Comparison of ENCODE assay signal across 10 cellular contexts in genomic region chr2:216634317-216635148, GRCh38. TPM values are rescaled to one million over a fixed set of nuclear protein-coding genes. Genes with fewer than 3 reads are reported as not detected.
A peak's percentile ranks its signal among the peaks of the same experiment; 100 is the strongest.
DNase-seq lines count a peak whose midpoint lies in the region; ATAC-seq and TF ChIP-seq lines count a peak whose summit lies in the region.
"Had no signal": no experiment of that assay in that cellular context is flagged by ENCODE, and none has a peak within 500 bp of the region (broad histone marks: within the 10 kb centered on the region; RNA-seq: fewer than 3 reads in every experiment).

No MANE protein-coding gene starts in this region.

- H3K9ac ChIP-seq in mesendoderm (ENCODE audit: low read length), result peak overlapping the region; percentile 80

- no peak for TF ChIP-seq CTCF in astrocyte of the cerebellum (IDR thresholded peaks at IDR 0.05; ENCODE audit: low read depth, low read length, missing control alignments)
- TF ChIP-seq CTCF in vagina (IDR thresholded peaks at IDR 0.05), result no peak

- H3K4me3 ChIP-seq in astrocyte of the cerebellum (ENCODE audit: low read depth, low read length) (peak overlapping the region; percentile 55), mesendoderm (ENCODE audit: low read length) (peak overlapping the region; percentile 68), vagina (peak overlapping the region; percentile 58 to 90)

- peak overlapping the region; percentile 51 for H3K23ac ChIP-seq in mesendoderm (ENCODE audit: low read length)

- H3K18ac ChIP-seq in mesendoderm (ENCODE audit: low read length), result peak overlapping the region; percentile 91

- peaks cover 12% of the 10 kb centered on the region for H3K4me1 ChIP-seq in mesendoderm (ENCODE audit: control insufficient read depth, low read depth, low read length)
- peaks cover 36% of the 10 kb centered on the region for H3K4me1 ChIP-seq in vagina

- peak overlapping the region; percentile 84 for H3K4ac ChIP-seq in mesendoderm (ENCODE audit: low read depth, low read length)

- H2BK15ac ChIP-seq in mesendoderm (replicated peaks; ENCODE audit: low read depth), result no peak overlapping the region

- H3K27ac ChIP-seq in mesendoderm (ENCODE audit: low read depth, low read length) (peak overlapping the region; percentile 38), vagina (peak overlapping the region; percentile 27)

- H3K27me3 ChIP-seq in mesendoderm (ENCODE audit: insufficient read depth, low read length, poor library complexity) (no peaks in the 10 kb centered on the region), vagina (no peaks in the 10 kb centered on the region)

- H3K79me2 ChIP-seq in mesendoderm (ENCODE audit: control insufficient read depth, insufficient read depth, low read length), result peaks cover 11% of the 10 kb centered on the region

- peak overlapping the region; percentile 81 for H3K56ac ChIP-seq in mesendoderm (ENCODE audit: low read length)

- H3K4me2 ChIP-seq in mesendoderm (ENCODE audit: low read length), result peak overlapping the region; percentile 85

- no peak overlapping the region for H2BK120ac ChIP-seq in mesendoderm (ENCODE audit: low read depth, low read length)

- no peak for TF ChIP-seq POLR2A in vagina (IDR thresholded peaks at IDR 0.05)

- intact Hi-C loops in Right ventricle myocardium inferior (cut with DNase I) (loop anchor here (10.0 kb wide), 1 partner anchor 60 kb away; no protein-coding TSS in a partner anchor), left cardiac atrium (cut with DNase I) (no loop called here), vagina (cut with DNase I) (no loop called here)

- H2AK5ac ChIP-seq in mesendoderm (ENCODE audit: low read length), result no peak overlapping the region

- no peak overlapping the region for H4K5ac ChIP-seq in mesendoderm (ENCODE audit: low read length)

- no CpG with 5 or more reads among the region's 24 CpGs for WGBS in mesendoderm (ENCODE audit: extremely low coverage, insufficient coverage, low lambda C conversion rate)

- no peaks in the 10 kb centered on the region for H3K9me3 ChIP-seq in vagina

- H3K36me3 ChIP-seq in mesendoderm (ENCODE audit: control insufficient read depth, insufficient read depth, low read length) (no peaks in the 10 kb centered on the region), vagina (no peaks in the 10 kb centered on the region)

- H4K8ac ChIP-seq in mesendoderm (ENCODE audit: low read depth, low read length), result peak overlapping the region; percentile 82

- DNase-seq in Right ventricle myocardium inferior (ENCODE audit: missing footprints), result no peak
- DNase-seq in left cardiac atrium, result no peak
- DNase-seq in astrocyte of the cerebellum (ENCODE audit: low read depth), result no peak
- DNase-seq in mesendoderm, result peak; percentile 42
- DNase-seq in vagina (ENCODE audit: extremely low spot score in 2 of 2), result no peak
- DNase-seq in dedifferentiated amniotic fluid mesenchymal stem cell (ENCODE audit: extremely low spot score), result no peak
- DNase-seq in NCI-H2196 treated with DMSO at 0.1 percent for 48 hours (lab: John Stamatoyannopoulos, UW; ENCODE audit: unreplicated experiment), result no peak
- DNase-seq: NCI-H2107; stimulated activated naive CD4-positive, alpha-beta T cell treated with Interleukin-2 at 50 U/mL for 16 hours had no signal

- in situ Hi-C loops in astrocyte of the cerebellum (cut with HindIII; ENCODE audit: low sequenced_read_pairs), result no loop called here

- peaks cover 4% of the 10 kb centered on the region for H3K79me1 ChIP-seq in mesendoderm (ENCODE audit: low read length)

- ATAC-seq in Right ventricle myocardium inferior (peak; percentile 15), left cardiac atrium (no peak), GM18907 (IDR thresholded peaks at IDR 0.05; ENCODE audit: unreplicated experiment) (no peak)

- H2BK5ac ChIP-seq in mesendoderm (ENCODE audit: low read length), result no peak overlapping the region

RNA-seq across cellular contexts. Expression of gene IGFBP2, which starts 1.3 kb away (rescaled TPM):
- 60.1 TPM for total RNA-seq in Right ventricle myocardium inferior
- total RNA-seq in left cardiac atrium, result 100 to 1,000 TPM in 1 of 2 donors, 10 to 100 TPM in 1; 91.7 to 185 TPM
- polyA plus RNA-seq in mesendoderm (2013, experiment 1 of 2), result 158 TPM
- 159 TPM for polyA plus RNA-seq in mesendoderm (2013, experiment 2 of 2)
- total RNA-seq in vagina, result 82.7 TPM
